In genomic region chr6:158559338-158559894, GRCh38 we compare ENCODE assay signal across 8 cellular contexts. TPM values are rescaled to one million over a fixed set of nuclear protein-coding genes. Genes with fewer than 3 reads are reported as not detected.
A peak's percentile ranks its signal among the peaks of the same experiment; 100 is the strongest.
DNase-seq lines count a peak whose midpoint lies in the region; ATAC-seq and TF ChIP-seq lines count a peak whose summit lies in the region.

No MANE protein-coding gene starts in this region.

- H3K4me3 ChIP-seq in HFF-Myc (replicated peaks; ENCODE audit: low read depth, low read length) (peak overlapping the region; percentile 61), right cardiac atrium (ENCODE audit: low read length) (peak overlapping the region; percentile 95), skin epidermis (peak overlapping the region; percentile 78 to 99 (median 99))

- DNase-seq in HFF-Myc (ENCODE audit: extremely low read depth, low read depth) (no peak), right cardiac atrium (no peak), HCEC 1CT (no peak), GM10266 (ENCODE audit: extremely low spot score) (no peak)

- no peaks in the 10 kb centered on the region for H3K9me3 ChIP-seq in right cardiac atrium (ENCODE audit: control insufficient read depth, low read length)

- H3K4me1 ChIP-seq in right cardiac atrium (ENCODE audit: control insufficient read depth, insufficient read depth, low read length), result peaks cover 6% of the 10 kb centered on the region

- TF ChIP-seq CTCF in HFF-Myc (IDR thresholded peaks at IDR 0.05; ENCODE audit: low read depth, low read length, missing control alignments) (no peak), VCaP (conservative IDR thresholded peaks at IDR 0.05) (no peak), GM10266 (IDR thresholded peaks at IDR 0.05; ENCODE audit: control insufficient read depth, insufficient read depth, low read depth, missing control alignments) (no peak)

- WGBS in right cardiac atrium, result 36% methylated on average over 14 of the region's 14 CpGs

- ATAC-seq in right cardiac atrium, result no peak
- ATAC-seq in GM21723 (IDR thresholded peaks at IDR 0.05; ENCODE audit: unreplicated experiment), result no peak
- no peak for ATAC-seq in HG03025 (IDR thresholded peaks at IDR 0.05; ENCODE audit: low FRiP score, unreplicated experiment)

- intact Hi-C loops in right cardiac atrium (cut with DNase I), result no loop called here

- H3K27me3 ChIP-seq in right cardiac atrium (ENCODE audit: control insufficient read depth, insufficient read depth), result no peaks in the 10 kb centered on the region

- peak overlapping the region; percentile 89 for H3K27ac ChIP-seq in VCaP
- peak overlapping the region; percentile 19 for H3K27ac ChIP-seq in right cardiac atrium (ENCODE audit: low read length)
- H3K27ac ChIP-seq in skin epidermis, result peak overlapping the region; percentile 19 to 99 (median 95)

RNA-seq across cellular contexts. Expression of gene TMEM181, which starts 0.5 kb away (rescaled TPM):
- 10 to 100 TPM; 16.0 to 24.5 (median 18.7) TPM for total RNA-seq in right cardiac atrium
- polyA plus RNA-seq in right cardiac atrium, result 7.4 TPM

Comparison
In these comparisons a context has a peak if more than half of its experiments do, and no peak if none do; other contexts are left out.
1. H3K27ac ChIP-seq: peak in every context shown above with its lines; median percentile 95 in skin epidermis; 89 in VCaP; 19 in right cardiac atrium.